29 cellular contexts compared by ENCODE assay signal in the genomic region with DNA sequence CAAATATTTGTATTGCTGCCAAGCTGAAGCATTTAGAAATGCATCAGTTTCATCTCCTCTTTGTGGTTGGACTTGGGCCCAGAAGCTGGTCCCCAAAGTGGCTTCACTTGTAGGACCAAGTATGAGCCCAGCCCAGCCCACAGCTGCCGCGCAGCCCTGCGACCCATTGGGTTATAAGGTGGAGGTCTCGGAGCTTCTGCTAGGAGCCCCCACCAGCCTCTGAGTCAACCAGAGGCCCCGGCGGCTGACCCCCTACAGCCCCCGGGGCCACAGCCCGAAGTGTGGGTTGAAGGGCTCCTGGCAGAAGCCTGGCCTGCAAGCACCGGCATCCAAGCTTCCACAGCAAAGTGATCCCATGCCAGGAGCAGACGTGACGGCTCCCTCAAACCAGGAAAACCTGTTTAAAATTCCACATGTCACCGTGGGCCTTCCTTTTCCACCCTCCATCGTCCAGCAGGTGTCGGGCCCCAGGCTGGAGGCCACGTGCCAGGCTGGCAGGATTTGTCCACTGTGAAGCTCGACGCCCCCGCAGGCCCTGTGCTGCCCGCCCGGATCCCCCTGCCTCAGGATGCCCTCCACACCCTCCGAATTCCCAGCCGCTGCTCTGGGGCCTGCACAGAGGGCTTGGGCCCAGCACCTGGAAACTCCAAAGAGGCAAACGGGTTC. TPM values are rescaled to one million over a fixed set of nuclear protein-coding genes. Genes with fewer than 3 reads are reported as not detected.
DNase-seq lines count a peak whose midpoint lies in the region; ATAC-seq and TF ChIP-seq lines count a peak whose summit lies in the region.
"Had no signal": no experiment of that assay in that cellular context is flagged by ENCODE, and none has a peak within 500 bp of the region (broad histone marks: within the 10 kb centered on the region; RNA-seq: fewer than 3 reads in every experiment).

No MANE protein-coding gene starts in this region.

- no peak overlapping the region for H3K27ac Mint-ChIP-seq in activated CD4-positive, alpha-beta memory T cell treated with anti-CD3 and anti-CD28 coated beads, Interleukin-2, amount 10 ng/mL, durations not matched to agents 7 days and 5 days
- no peak overlapping the region for H3K27ac Mint-ChIP-seq in type B pancreatic cell
- H3K27ac Mint-ChIP-seq in effector memory CD8-positive, alpha-beta T cell, result no peak overlapping the region
- H3K27ac Mint-ChIP-seq: activated naive CD8-positive, alpha-beta T cell treated with anti-CD3 and anti-CD28 coated beads, Interleukin-2, amount 50 U/mL, for 24 hours; CD4-positive, alpha-beta memory T cell; GM23338; HFFc6; nephron progenitor cell; stimulated activated naive B cell treated with anti-CD40 and anti-IgM and Interleukin-4, amounts not matched to agents 10 μg/mL and 1 μg/mL and 100 μg/mL, for 72 hours had no signal

- no peak for ATAC-seq in effector memory CD8-positive, alpha-beta T cell (replicated peaks)
- ATAC-seq: GM23338; pancreas; stimulated activated naive B cell treated with anti-CD40 and anti-IgM and Interleukin-4, amounts not matched to agents 10 μg/mL and 1 μg/mL and 100 μg/mL, for 72 hours had no signal

- no peaks in the 10 kb centered on the region for H3K9me3 ChIP-seq in SK-N-SH
- H3K9me3 ChIP-seq: pancreas had no signal

- H3K4me3 Mint-ChIP-seq in activated CD4-positive, alpha-beta memory T cell treated with anti-CD3 and anti-CD28 coated beads, Interleukin-2, amount 10 ng/mL, durations not matched to agents 7 days and 5 days, result no peak overlapping the region
- no peak overlapping the region for H3K4me3 Mint-ChIP-seq in type B pancreatic cell
- no peak overlapping the region for H3K4me3 Mint-ChIP-seq in effector memory CD8-positive, alpha-beta T cell
- H3K4me3 Mint-ChIP-seq: activated naive CD8-positive, alpha-beta T cell treated with anti-CD3 and anti-CD28 coated beads, Interleukin-2, amount 50 U/mL, for 24 hours; CD4-positive, alpha-beta memory T cell; GM23338; HFFc6; nephron progenitor cell; stimulated activated naive B cell treated with anti-CD40 and anti-IgM and Interleukin-4, amounts not matched to agents 10 μg/mL and 1 μg/mL and 100 μg/mL, for 72 hours had no signal

- H3K36me3 Mint-ChIP-seq in activated CD4-positive, alpha-beta memory T cell treated with anti-CD3 and anti-CD28 coated beads, Interleukin-2, amount 10 ng/mL, durations not matched to agents 7 days and 5 days (ENCODE audit: low read depth), result no peaks in the 10 kb centered on the region
- no peaks in the 10 kb centered on the region for H3K36me3 Mint-ChIP-seq in type B pancreatic cell
- H3K36me3 Mint-ChIP-seq in effector memory CD8-positive, alpha-beta T cell (ENCODE audit: insufficient read depth), result peaks cover 8% of the 10 kb centered on the region

- no peaks in the 10 kb centered on the region for H3K4me1 Mint-ChIP-seq in activated CD4-positive, alpha-beta memory T cell treated with anti-CD3 and anti-CD28 coated beads, Interleukin-2, amount 10 ng/mL, durations not matched to agents 7 days and 5 days
- H3K4me1 Mint-ChIP-seq in type B pancreatic cell (ENCODE audit: unreplicated experiment), result no peaks in the 10 kb centered on the region
- H3K4me1 Mint-ChIP-seq in effector memory CD8-positive, alpha-beta T cell (ENCODE audit: low read depth in 2 of 2), result peaks cover 0 to 2% of the 10 kb centered on the region in 2 donors
- H3K4me1 Mint-ChIP-seq: GM23338; stimulated activated naive B cell treated with anti-CD40 and anti-IgM and Interleukin-4, amounts not matched to agents 10 μg/mL and 1 μg/mL and 100 μg/mL, for 72 hours had no signal

- no peak for TF ChIP-seq RAD21 in SK-N-SH (IDR thresholded peaks at IDR 0.05; ENCODE audit: low read length)

- H3K4me2 ChIP-seq in SK-N-SH, result no peak overlapping the region
- H3K4me2 ChIP-seq: GM23338, PC-9 had no signal

- peaks cover 0 to 2% of the 10 kb centered on the region in 2 experiments; a peak in 1 of 4 replicates for H3K4me1 ChIP-seq in SK-N-SH (ENCODE audit: control insufficient read depth in 1 of 2, insufficient read depth in 2 of 2, low read depth in 1 of 2, low read length in 1 of 2)
- H3K4me1 ChIP-seq: heart left ventricle, pancreas had no signal

- POLR2A ChIA-PET in activated CD4-positive, alpha-beta memory T cell treated with anti-CD3 and anti-CD28 coated beads, Interleukin-2, amount 10 ng/mL, durations not matched to agents 7 days and 5 days (lab: Charles Lee), result no interaction called here
- POLR2A ChIA-PET in SK-N-SH (lab: Yijun Ruan, JAX), result no interaction called here

- H3K36me3 ChIP-seq in SK-N-SH (replicated peaks in 1 of 2; ENCODE audit: control insufficient read depth in 1 of 2, insufficient read depth in 2 of 2, low read length in 1 of 2), result no peaks in the 10 kb centered on the region
- H3K36me3 ChIP-seq: heart left ventricle, pancreas had no signal

- peak; percentile 47 for DNase-seq in activated effector memory CD4-positive, alpha-beta T cell treated with anti-CD3 and anti-CD28 coated beads, Interleukin-2, amount 50 U/mL, for 16 hours
- no peak for DNase-seq in activated effector memory CD4-positive, alpha-beta T cell treated with Interleukin-2 at 50 U/mL for 16 hours
- DNase-seq in activated CD4-positive, alpha-beta memory T cell treated with anti-CD3 and anti-CD28 coated beads, Interleukin-2, amount 10 ng/mL, durations not matched to agents 7 days and 5 days, result peak; percentile 9
- DNase-seq in lower leg skin (ENCODE audit: low spot score in 2 of 2), result peak; percentile 12 to 82
- DNase-seq in type B pancreatic cell (ENCODE audit: extremely low spot score, unreplicated experiment), result peak; percentile 68
- DNase-seq in SK-N-SH, result no peak
- no peak for DNase-seq in effector memory CD8-positive, alpha-beta T cell
- DNase-seq in NCI-H748 (lab: John Stamatoyannopoulos, UW; ENCODE audit: unreplicated experiment), result no peak
- DNase-seq: activated CD4-positive, alpha-beta T cell treated with anti-CD3 and anti-CD28 coated beads, Interleukin-2, amount 50 U/mL, for 1 hour; activated naive CD8-positive, alpha-beta T cell treated with anti-CD3 and anti-CD28 coated beads, Interleukin-2, amount 50 U/mL, for 24 hours; CD4-positive, alpha-beta memory T cell; cerebellar nuclear complex; DMS 273 treated with DMSO at 0.1 percent for 48 hours; HFFc6; kidney glomerular epithelial cell; NCI-H1092 treated with DMSO at 0.1 percent for 48 hours; NCI-H187; NCI-H2171; NCI-H510A treated with DMSO at 0.1 percent for 48 hours; nephron progenitor cell; PC-9; Right ventricle myocardium superior; stimulated activated CD4-positive, alpha-beta T cell treated with anti-CD3 and anti-CD28 coated beads, Interleukin-4, amount 100 ng/mL, for 1 hour; stimulated activated naive B cell treated with anti-CD40 and anti-IgM and Interleukin-4, amounts not matched to agents 10 μg/mL and 1 μg/mL and 100 μg/mL, for 72 hours had no signal

- CTCF ChIA-PET in activated CD4-positive, alpha-beta memory T cell treated with anti-CD3 and anti-CD28 coated beads, Interleukin-2, amount 10 ng/mL, durations not matched to agents 7 days and 5 days (lab: Charles Lee), result no interaction called here
- CTCF ChIA-PET in SK-N-SH (lab: Yijun Ruan, JAX), result no interaction called here

- peaks cover 6% of the 10 kb centered on the region for H3K9me3 Mint-ChIP-seq in activated CD4-positive, alpha-beta memory T cell treated with anti-CD3 and anti-CD28 coated beads, Interleukin-2, amount 10 ng/mL, durations not matched to agents 7 days and 5 days
- H3K9me3 Mint-ChIP-seq in type B pancreatic cell, result peaks cover 13% of the 10 kb centered on the region
- H3K9me3 Mint-ChIP-seq in effector memory CD8-positive, alpha-beta T cell, result peaks cover 6 to 9% of the 10 kb centered on the region in 2 donors

- H3K9me2 ChIP-seq in SK-N-SH, result no peaks in the 10 kb centered on the region

- TF ChIP-seq CTCF in lower leg skin (IDR thresholded peaks at IDR 0.05) (no peak), type B pancreatic cell (conservative IDR thresholded peaks at IDR 0.05) (no peak), SK-N-SH (IDR thresholded peaks at IDR 0.05) (no peak)

- no peak overlapping the region for H3K9ac ChIP-seq in SK-N-SH

- H3K4me3 ChIP-seq in lower leg skin (ENCODE audit: low read depth, poor library complexity, severe bottlenecking) (no peak overlapping the region), SK-N-SH (ENCODE audit: low read depth in 2 of 2, low read length in 1 of 2) (no peak overlapping the region)
- H3K4me3 ChIP-seq: GM23338, heart left ventricle, pancreas, PC-9 had no signal

- H3K27ac ChIP-seq in SK-N-SH (ENCODE audit: low read depth in 2 of 2, low read length in 1 of 2), result no peak overlapping the region
- H3K27ac ChIP-seq: epithelial cell of prostate, heart left ventricle, pancreas, PC-9, VCaP had no signal

- H3F3A ChIP-seq in SK-N-SH (replicated peaks; ENCODE audit: insufficient read depth), result no peaks in the 10 kb centered on the region

- no peaks in the 10 kb centered on the region for H4K20me1 ChIP-seq in SK-N-SH (ENCODE audit: insufficient read depth)

- no peak for TF ChIP-seq EP300 in SK-N-SH (IDR thresholded peaks at IDR 0.05; ENCODE audit: borderline replicate concordance in 1 of 2, low read depth in 1 of 2, low read length in 1 of 2)

- intact Hi-C loops in lower leg skin (cut with DNase I; ENCODE audit: low total_unique reads), result no loop called here

- peaks cover 28% of the 10 kb centered on the region for H3K27me3 Mint-ChIP-seq in activated CD4-positive, alpha-beta memory T cell treated with anti-CD3 and anti-CD28 coated beads, Interleukin-2, amount 10 ng/mL, durations not matched to agents 7 days and 5 days
- peaks cover 14% of the 10 kb centered on the region for H3K27me3 Mint-ChIP-seq in type B pancreatic cell
- H3K27me3 Mint-ChIP-seq in effector memory CD8-positive, alpha-beta T cell, result peaks cover 63 to 79% of the 10 kb centered on the region in 2 donors

- no peaks in the 10 kb centered on the region for H3K27me3 ChIP-seq in SK-N-SH (ENCODE audit: insufficient read depth)
- H3K27me3 ChIP-seq: pancreas had no signal

- no peak overlapping the region for H2AFZ ChIP-seq in SK-N-SH (ENCODE audit: low read depth)
- H2AFZ ChIP-seq: GM23338, PC-9 had no signal

- 65 to 73% methylated on average over 23 of the region's 23 CpGs for WGBS in lower leg skin, 2 donors
- 94% methylated on average over 14 of the region's 23 CpGs for whole genome bisulfite sequencing in SK-N-SH (ENCODE audit: low lambda C conversion rate)

- no peaks in the 10 kb centered on the region for H3K79me2 ChIP-seq in SK-N-SH (ENCODE audit: insufficient read depth)

- TF ChIP-seq POLR2A in lower leg skin (IDR thresholded peaks at IDR 0.05), result no peak

RNA-seq across cellular contexts. Expression of gene C13orf46, which starts 54.8 kb away (rescaled TPM):
- 1 to 10 TPM; 2.5 to 2.9 TPM for total RNA-seq in activated CD4-positive, alpha-beta memory T cell treated with anti-CD3 and anti-CD28 coated beads, Interleukin-2, amount 10 ng/mL, durations not matched to agents 7 days and 5 days
- total RNA-seq in lower leg skin (1 to 10 TPM in 1 of 4 donors, under 1 TPM in 2, not detected in 1; 0.13 to 1.4 (median 0.13) TPM), type B pancreatic cell (ENCODE audit: low replicate concordance) (0.29 TPM in 1 of 2 replicates, not detected in the other)
- polyA plus RNA-seq in SK-N-SH (2012; rRNA removed), result 0.96 and 1.7 TPM in 2 replicates
- polyA plus RNA-seq in SK-N-SH (2012; cell fraction: cytosol; rRNA removed), result 0.21 and 0.56 TPM in 2 replicates
- polyA plus RNA-seq in SK-N-SH (2012; cell fraction: nucleus; rRNA removed), result 2.6 and 3.3 TPM in 2 replicates

RNA-seq across cellular contexts. Expression of gene GAS6, which starts 55.2 kb away (rescaled TPM):
- total RNA-seq in activated CD4-positive, alpha-beta memory T cell treated with anti-CD3 and anti-CD28 coated beads, Interleukin-2, amount 10 ng/mL, durations not matched to agents 7 days and 5 days, result 1 to 10 TPM; 1.3 to 1.8 TPM
- 100 to 1,000 TPM; 176 to 307 (median 213) TPM for total RNA-seq in lower leg skin
- 42.9 and 102 TPM in 2 replicates for total RNA-seq in type B pancreatic cell (ENCODE audit: low replicate concordance)
- polyA plus RNA-seq in SK-N-SH (2012; rRNA removed), result 380 and 406 TPM in 2 replicates
- polyA plus RNA-seq in SK-N-SH (2012; cell fraction: cytosol; rRNA removed), result 236 and 359 TPM in 2 replicates
- polyA plus RNA-seq in SK-N-SH (2012; cell fraction: nucleus; rRNA removed), result 463 and 469 TPM in 2 replicates

Comparison
In these comparisons a context has a peak if more than half of its experiments do, and no peak if none do; other contexts are left out.
1. DNase-seq: peak in activated effector memory CD4-positive, alpha-beta T cell treated with anti-CD3 and anti-CD28 coated beads, Interleukin-2, amount 50 U/mL, for 16 hours (single experiment), activated CD4-positive, alpha-beta memory T cell treated with anti-CD3 and anti-CD28 coated beads, Interleukin-2, amount 10 ng/mL, durations not matched to agents 7 days and 5 days (single experiment), lower leg skin (2 of 2) and type B pancreatic cell (single experiment); none in activated effector memory CD4-positive, alpha-beta T cell treated with Interleukin-2 at 50 U/mL for 16 hours (single experiment), SK-N-SH (single experiment), effector memory CD8-positive, alpha-beta T cell (0 of 3) and NCI-H748 (single experiment).
2. RNA of gene GAS6, which starts 55.2 kb away (total RNA-seq): 176 to 307 TPM in lower leg skin and 42.9 to 102 TPM in type B pancreatic cell; 1.3 to 1.8 TPM in activated CD4-positive, alpha-beta memory T cell treated with anti-CD3 and anti-CD28 coated beads, Interleukin-2, amount 10 ng/mL, durations not matched to agents 7 days and 5 days; every median in the first group is over 10 times any median in the second.